In genomic region chr2:173823540-173823939, GRCh38 we compare ENCODE assay signal across 22 cellular contexts.
"Had no signal": no experiment of that assay in that cellular context is flagged by ENCODE, and none has a peak within 500 bp of the region (broad histone marks: within the 10 kb centered on the region; RNA-seq: fewer than 3 reads in every experiment).

No MANE protein-coding gene starts in this region.

- H3K4me3 ChIP-seq: colonic mucosa, SJSA1 had no signal

- H3K4me1 ChIP-seq: colonic mucosa, SJSA1 had no signal

- H3K9me3 ChIP-seq: colonic mucosa, SJSA1 had no signal

- H3K27me3 ChIP-seq: colonic mucosa had no signal

- H3K36me3 ChIP-seq: colonic mucosa, SJSA1 had no signal

- DNase-seq: activated CD4-positive, alpha-beta T cell treated with anti-CD3 and anti-CD28 coated beads for 1 hour; activated CD4-positive, alpha-beta T cell treated with anti-CD3 and anti-CD28 coated beads, Interleukin-2, amount 10 ng/mL, durations not matched to agents 24 days and 14 days; activated CD4-positive, alpha-beta T cell treated with anti-CD3 and anti-CD28 coated beads, Interleukin-2, amount 50 U/mL, for 48 hours; activated CD8-positive, alpha-beta memory T cell treated with anti-CD3 and anti-CD28 coated beads, Interleukin-2, amount 10 ng/mL, durations not matched to agents 7 days and 5 days; activated effector memory CD4-positive, alpha-beta T cell treated with anti-CD3 and anti-CD28 coated beads, Interleukin-2, amount 50 U/mL, for 16 hours; activated naive CD4-positive, alpha-beta T cell treated with Interleukin-2 at 50 U/mL for 16 hours; activated naive CD8-positive, alpha-beta T cell treated with anti-CD3 and anti-CD28 coated beads for 36 hours; activated T-cell treated with anti-CD3 and anti-CD28 coated beads, Interleukin-2, amount 50 U/mL, for 4 hours; caudate nucleus; colonic mucosa; Kasumi-1; KBM-7; NCI-H1417; NCI-H1930; NCI-H226; NCI-H526; NCI-H774; PC-3; SHP77 had no signal

- H3K27ac ChIP-seq: colonic mucosa, SJSA1 had no signal

- ATAC-seq: activated CD8-positive, alpha-beta memory T cell treated with anti-CD3 and anti-CD28 coated beads, Interleukin-2, amount 10 ng/mL, durations not matched to agents 7 days and 5 days; activated T-cell treated with anti-CD3 and anti-CD28 coated beads, Interleukin-2, amount 50 U/mL, for 4 hours; PC-3; SK-N-SH treated with all-trans-retinoic acid at 6 μM for 48 hours; WTC11 had no signal
